Comparison of ENCODE assay signal across 14 cellular contexts in the genomic region with DNA sequence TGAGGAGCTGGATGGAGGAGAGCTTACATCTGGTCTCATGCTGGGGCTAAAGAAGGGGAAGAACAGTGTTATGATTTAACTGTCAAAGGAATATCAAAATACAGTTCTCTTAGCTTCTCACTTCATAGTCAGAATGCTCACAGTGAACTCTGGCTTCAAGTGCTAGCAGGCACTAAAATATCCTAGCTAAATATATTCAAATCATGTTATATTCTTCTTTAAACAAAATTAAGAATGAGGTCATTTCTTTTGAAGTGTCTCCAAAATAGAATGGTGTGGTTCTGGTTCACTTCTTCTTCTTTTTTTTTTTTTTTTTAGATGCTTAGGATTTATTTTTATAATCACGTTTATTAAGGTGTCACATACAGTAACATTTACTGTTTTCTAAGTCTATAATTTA.
DNase-seq lines count a peak whose midpoint lies in the region; ATAC-seq, FAIRE-seq and TF ChIP-seq lines count a peak whose summit lies in the region.
"Had no signal": no experiment of that assay in that cellular context is flagged by ENCODE, and none has a peak within 500 bp of the region (broad histone marks: within the 10 kb centered on the region; RNA-seq: fewer than 3 reads in every experiment).

No MANE protein-coding gene starts in this region.

- no peak for DNase-seq in CD4-positive, CD25-positive, alpha-beta regulatory T cell
- DNase-seq in GM23248 (no peak), astrocyte (ENCODE audit: low read depth) (no peak), naive B cell (no peak), caudate nucleus (lab: John Stamatoyannopoulos, UW) (no peak), putamen (ENCODE audit: low spot score) (no peak)
- DNase-seq: CD8-positive, alpha-beta T cell; glutamatergic neuron; testis had no signal

- H3K27me3 Mint-ChIP-seq in CD4-positive, CD25-positive, alpha-beta regulatory T cell = no peaks in the 10 kb centered on the region
- no peaks in the 10 kb centered on the region for H3K27me3 Mint-ChIP-seq in astrocyte (ENCODE audit: low read depth, unreplicated experiment)
- no peaks in the 10 kb centered on the region for H3K27me3 Mint-ChIP-seq in naive B cell

- no peaks in the 10 kb centered on the region for H3K27me3 ChIP-seq in CD4-positive, CD25-positive, alpha-beta regulatory T cell (ENCODE audit: control insufficient read depth, insufficient read depth, low read length)
- H3K27me3 ChIP-seq in GM23248 (replicated peaks; ENCODE audit: insufficient read depth) = no peaks in the 10 kb centered on the region
- H3K27me3 ChIP-seq in astrocyte (ENCODE audit: insufficient read depth, low read length) = no peaks in the 10 kb centered on the region
- H3K27me3 ChIP-seq in gastroesophageal sphincter = no peaks in the 10 kb centered on the region
- H3K27me3 ChIP-seq: testis had no signal

- no peaks in the 10 kb centered on the region for H3K9me3 ChIP-seq in CD4-positive, CD25-positive, alpha-beta regulatory T cell (ENCODE audit: control insufficient read depth in 2 of 2, low read length in 2 of 2)
- no peaks in the 10 kb centered on the region for H3K9me3 ChIP-seq in GM23248 (ENCODE audit: low read depth)
- H3K9me3 ChIP-seq in astrocyte (ENCODE audit: insufficient read depth, low read depth, low read length) = no peaks in the 10 kb centered on the region
- H3K9me3 ChIP-seq in gastroesophageal sphincter = no peaks in the 10 kb centered on the region
- H3K9me3 ChIP-seq: testis had no signal

- peaks cover 0 to 2% (median 0%) of the 10 kb centered on the region in 7 donors for H3K9me3 Mint-ChIP-seq in CD4-positive, CD25-positive, alpha-beta regulatory T cell
- no peaks in the 10 kb centered on the region for H3K9me3 Mint-ChIP-seq in astrocyte (ENCODE audit: unreplicated experiment)
- H3K9me3 Mint-ChIP-seq in naive B cell = no peaks in the 10 kb centered on the region
- H3K9me3 Mint-ChIP-seq: CD8-positive, alpha-beta T cell; nephron had no signal

- FAIRE-seq in astrocyte (lab: Jason Lieb, UNC) = no peak
- FAIRE-seq: HTR-8/SVneo had no signal

- 24 to 32% methylated on average over 1 of the region's 1 CpG for WGBS in GM23248 (ENCODE audit: low coverage in 1 of 2, low lambda C conversion rate in 2 of 2, missing lambda C conversion rate in 2 of 2), 2 experiments
- 17 to 23% methylated on average over 1 of the region's 1 CpG for WGBS in gastroesophageal sphincter (ENCODE audit: low coverage in 1 of 2), 2 donors

- peak overlapping the region; percentile 6 to 71 (median 25) for H3K27ac Mint-ChIP-seq in CD4-positive, CD25-positive, alpha-beta regulatory T cell
- peak overlapping the region; percentile 94 for H3K27ac Mint-ChIP-seq in astrocyte (ENCODE audit: unreplicated experiment)
- peak overlapping the region in 5 of 6 donors; percentile 79 to 94 (median 85) for H3K27ac Mint-ChIP-seq in naive B cell
- H3K27ac Mint-ChIP-seq: CD8-positive, alpha-beta T cell; nephron had no signal

- TF ChIP-seq CTCF in astrocyte (IDR thresholded peaks at IDR 0.05; ENCODE audit: insufficient read depth, low read depth, low read length) (no peak), gastroesophageal sphincter (IDR thresholded peaks at IDR 0.05) (no peak)

- no peaks in the 10 kb centered on the region for H3K4me1 ChIP-seq in CD4-positive, CD25-positive, alpha-beta regulatory T cell (ENCODE audit: control insufficient read depth, insufficient read depth, low read length, poor library complexity, severe bottlenecking)
- peaks cover 89% of the 10 kb centered on the region for H3K4me1 ChIP-seq in GM23248 (ENCODE audit: insufficient read depth)
- peaks cover 36% of the 10 kb centered on the region for H3K4me1 ChIP-seq in astrocyte (ENCODE audit: insufficient read depth, low read length)
- peaks cover 29 to 84% (median 37%) of the 10 kb centered on the region in 3 donors for H3K4me1 ChIP-seq in gastroesophageal sphincter
- H3K4me1 ChIP-seq: testis had no signal

- TF ChIP-seq EP300 in gastroesophageal sphincter (IDR thresholded peaks at IDR 0.05) = no peak

- no peak for ATAC-seq in CD4-positive, CD25-positive, alpha-beta regulatory T cell (ENCODE audit: low read depth in 2 of 2)
- ATAC-seq in naive B cell (ENCODE audit: low read depth in 2 of 2) = peak; percentile 20 to 27
- no peak for ATAC-seq in HG02588 (IDR thresholded peaks at IDR 0.05; ENCODE audit: unreplicated experiment)
- no peak for ATAC-seq in gastroesophageal sphincter
- ATAC-seq: CD8-positive, alpha-beta T cell had no signal

- H3K9ac ChIP-seq in GM23248 (peak overlapping the region; percentile 44), astrocyte (ENCODE audit: low read length) (peak overlapping the region; percentile 39)

- peaks cover 89% of the 10 kb centered on the region for H3F3A ChIP-seq in GM23248 (ENCODE audit: insufficient read depth)

- no peak overlapping the region for H3K4me3 ChIP-seq in CD4-positive, CD25-positive, alpha-beta regulatory T cell (ENCODE audit: low read depth, low read length)
- no peak overlapping the region for H3K4me3 ChIP-seq in GM23248
- no peak overlapping the region for H3K4me3 ChIP-seq in astrocyte (ENCODE audit: insufficient read depth, low read depth, low read length)
- H3K4me3 ChIP-seq in gastroesophageal sphincter = no peak overlapping the region
- H3K4me3 ChIP-seq: skin epidermis, testis had no signal

- no peak for TF ChIP-seq POLR2A in gastroesophageal sphincter (IDR thresholded peaks at IDR 0.05)

- H3K36me3 Mint-ChIP-seq in CD4-positive, CD25-positive, alpha-beta regulatory T cell = peaks cover 46% of the 10 kb centered on the region
- H3K36me3 Mint-ChIP-seq in astrocyte (ENCODE audit: low read depth, unreplicated experiment) = peaks cover 13% of the 10 kb centered on the region
- H3K36me3 Mint-ChIP-seq in naive B cell = peaks cover 15 to 31% of the 10 kb centered on the region in 2 donors

- H3K9me2 ChIP-seq in GM23248 (ENCODE audit: insufficient read depth) = no peaks in the 10 kb centered on the region

- H2AFZ ChIP-seq in GM23248 = no peak overlapping the region
- H2AFZ ChIP-seq in astrocyte (ENCODE audit: low read depth, low read length) = no peak overlapping the region

- 0 out of 2 replicates have a peak, but pooled peaks cover 14% of the 10 kb centered on the region for H4K20me1 ChIP-seq in GM23248 (ENCODE audit: insufficient read depth)
- no peaks in the 10 kb centered on the region for H4K20me1 ChIP-seq in astrocyte (ENCODE audit: insufficient read depth, low read length)

- H3K4me2 ChIP-seq in GM23248 (ENCODE audit: unreplicated experiment) (peak overlapping the region; percentile 55), astrocyte (ENCODE audit: low read length) (peak overlapping the region; percentile 43)

- peaks cover 45% of the 10 kb centered on the region for H3K36me3 ChIP-seq in CD4-positive, CD25-positive, alpha-beta regulatory T cell (ENCODE audit: control insufficient read depth, insufficient read depth, low read length)
- H3K36me3 ChIP-seq in GM23248 (ENCODE audit: low read depth) = peaks cover 33% of the 10 kb centered on the region
- H3K36me3 ChIP-seq in astrocyte (ENCODE audit: insufficient read depth, low read length) = peaks cover 2% of the 10 kb centered on the region
- H3K36me3 ChIP-seq in gastroesophageal sphincter = peaks cover 0 to 13% of the 10 kb centered on the region in 2 donors

- in situ Hi-C loops in GM23248 (cut with MboI) = no loop called here

- H3K4me3 Mint-ChIP-seq in CD4-positive, CD25-positive, alpha-beta regulatory T cell = no peak overlapping the region
- H3K4me3 Mint-ChIP-seq in astrocyte (ENCODE audit: unreplicated experiment) (peak overlapping the region; percentile 24), naive B cell (peak overlapping the region in 6 of 8 donors; percentile 16 to 85 (median 66))
- H3K4me3 Mint-ChIP-seq: CD8-positive, alpha-beta T cell; nephron had no signal

- peaks cover 99% of the 10 kb centered on the region for H3K79me2 ChIP-seq in GM23248 (ENCODE audit: insufficient read depth)
- H3K79me2 ChIP-seq in astrocyte (ENCODE audit: insufficient read depth, low read length) = peaks cover 47% of the 10 kb centered on the region

- no peak overlapping the region for H3K27ac ChIP-seq in CD4-positive, CD25-positive, alpha-beta regulatory T cell (ENCODE audit: insufficient read depth, low read length, poor library complexity, severe bottlenecking)
- H3K27ac ChIP-seq in GM23248 (peak overlapping the region; percentile 79), astrocyte (ENCODE audit: low read depth, low read length) (peak overlapping the region; percentile 62), caudate nucleus (ENCODE audit: low read depth, low read length) (no peak overlapping the region), gastroesophageal sphincter (peak overlapping the region in 2 of 4 donors; percentile 13 to 64)
- H3K27ac ChIP-seq: testis had no signal

- H3K4me1 Mint-ChIP-seq in CD4-positive, CD25-positive, alpha-beta regulatory T cell = peaks cover 10 to 43% (median 28%) of the 10 kb centered on the region in 4 donors
- H3K4me1 Mint-ChIP-seq in astrocyte (ENCODE audit: low read depth, unreplicated experiment) = peaks cover 49% of the 10 kb centered on the region
- peaks cover 33 to 45% (median 44%) of the 10 kb centered on the region in 3 donors for H3K4me1 Mint-ChIP-seq in naive B cell

Comparison
In these comparisons a context has a peak if more than half of its experiments do, and no peak if none do; other contexts are left out.
1. ATAC-seq: peak in naive B cell (2 of 2); none in CD4-positive, CD25-positive, alpha-beta regulatory T cell (0 of 2), HG02588 (single experiment) and gastroesophageal sphincter (single experiment).
2. H3K27ac ChIP-seq: peak in GM23248 (single experiment) and astrocyte (single experiment); none in CD4-positive, CD25-positive, alpha-beta regulatory T cell (single experiment) and caudate nucleus (single experiment).
3. H3K27ac Mint-ChIP-seq: peak in every context shown above with its lines; median percentile 94 in astrocyte; 85 in naive B cell; 25 in CD4-positive, CD25-positive, alpha-beta regulatory T cell.
4. H3K4me3 Mint-ChIP-seq: peak in astrocyte (single experiment) and naive B cell (6 of 8); none in CD4-positive, CD25-positive, alpha-beta regulatory T cell (0 of 4).